Comparison of ENCODE assay signal across 9 cellular contexts in the genomic region with DNA sequence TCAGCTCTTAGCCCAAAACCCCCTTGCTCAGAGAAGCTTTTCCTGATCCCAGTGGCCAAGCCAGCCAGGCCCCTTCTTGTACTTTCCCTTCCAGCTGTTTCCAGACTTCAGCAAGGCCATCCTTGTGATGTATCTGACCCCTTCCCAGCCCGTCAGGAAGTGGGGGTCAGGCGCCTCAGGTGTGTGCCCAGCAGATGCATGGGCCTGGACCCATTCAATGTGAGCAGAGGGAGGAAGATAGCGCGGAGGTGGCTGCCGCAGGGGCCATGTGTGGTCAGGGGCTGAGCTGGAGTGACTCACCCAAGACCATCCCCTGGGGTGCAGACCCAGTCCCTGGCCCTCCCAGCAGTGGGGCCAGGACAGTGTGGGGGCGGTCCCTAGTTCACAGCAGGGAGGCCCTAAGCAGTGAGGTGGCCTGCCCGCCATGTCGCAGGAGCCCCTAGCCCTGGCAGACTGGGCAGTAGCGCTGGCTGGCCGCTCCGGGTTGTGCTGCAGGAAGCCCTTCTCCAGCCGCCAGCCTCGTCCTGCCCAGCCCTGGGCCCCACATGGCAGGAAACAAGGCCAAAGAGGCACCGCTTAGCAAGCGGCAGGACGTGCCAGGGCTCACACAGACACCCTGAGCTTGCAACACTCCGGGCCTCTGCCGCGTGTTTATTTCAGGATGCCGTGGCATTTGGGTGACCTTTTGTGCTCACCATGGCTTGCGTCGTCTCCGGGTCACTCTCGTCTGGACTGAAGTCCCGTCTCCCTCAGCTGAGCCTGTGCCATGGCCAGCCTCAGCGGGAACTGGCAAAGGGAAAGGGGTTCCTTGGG. TPM values are rescaled to one million over a fixed set of nuclear protein-coding genes. Genes with fewer than 3 reads are reported as not detected.
DNase-seq lines count a peak whose midpoint lies in the region; ATAC-seq, FAIRE-seq and TF ChIP-seq lines count a peak whose summit lies in the region.
"Had no signal": no experiment of that assay in that cellular context is flagged by ENCODE, and none has a peak within 500 bp of the region (broad histone marks: within the 10 kb centered on the region; RNA-seq: fewer than 3 reads in every experiment).

No MANE protein-coding gene starts in this region.

- WGBS in H1 (ENCODE audit: extremely low coverage in 1 of 2, insufficient coverage in 1 of 2, insufficient read length in 1 of 2, insufficient replicate concordance in 2 of 2, low coverage in 1 of 2, low lambda C conversion rate in 2 of 2, missing lambda C conversion rate in 1 of 2), 2 experiments = 94% methylated on average over 26 of the region's 26 CpGs; no CpG with 5 or more reads in 1 of the 2 experiments
- WGBS in lung, 2 donors = 29 to 33% methylated on average over 25 to 26 of the region's 26 CpGs

- H4K20me1 ChIP-seq in H1 (replicated peaks in 1 of 2; ENCODE audit: control insufficient read depth in 1 of 2, insufficient read depth in 2 of 2, low read length in 2 of 2) = peaks cover 0 to 9% of the 10 kb centered on the region in 2 experiments

- H3K4ac ChIP-seq in H1 (replicated peaks; ENCODE audit: insufficient read length, low read depth, low read length) = no peak overlapping the region

- H3K79me1 ChIP-seq in H1 (ENCODE audit: low read depth, low read length) = no peaks in the 10 kb centered on the region

- TF ChIP-seq CTCF in H1 (IDR thresholded peaks at IDR 0.05; ENCODE audit: control extremely low read depth in 1 of 3, insufficient read depth in 1 of 3, low read depth in 1 of 3, low read length in 3 of 3) = no peak
- no peak for TF ChIP-seq CTCF in lung (IDR thresholded peaks at IDR 0.05; ENCODE audit: control extremely low read depth, extremely low read depth)

- no peak overlapping the region for H2BK120ac ChIP-seq in H1 (replicated peaks; ENCODE audit: low read depth, low read length)

- CTCF ChIA-PET in H1 (lab: Charles Lee; ENCODE audit: partially characterized antibody) = interaction anchor here (0.7 to 4.6 kb wide), 4 partner anchors 10 to 1045 kb away, joined by 3 to 18 read pairs (median 6); a partner anchor contains a TSS

- POLR2A ChIA-PET in H1 (lab: Charles Lee; ENCODE audit: partially characterized antibody) = interaction anchor here (0.7 to 2.1 kb wide), 4 partner anchors 9 to 53 kb away, joined by 3 to 6 read pairs (median 4); no protein-coding TSS in a partner anchor

- no peak overlapping the region for H4K5ac ChIP-seq in H1 (ENCODE audit: insufficient read length, low read depth, low read length)

- H4K8ac ChIP-seq in H1 (ENCODE audit: extremely low read depth, insufficient read depth, low read length) = peak overlapping the region; percentile 68; the same call in 1 of the 2 replicates

- no peak overlapping the region for H3K4me2 ChIP-seq in H1 (ENCODE audit: insufficient read depth in 1 of 2, low read depth in 2 of 2, low read length in 2 of 2)

- no peak overlapping the region for H4K91ac ChIP-seq in H1 (replicated peaks; ENCODE audit: insufficient read length, low read length)

- no peak for TF ChIP-seq RAD21 in H1 (IDR thresholded peaks at IDR 0.05 in 1 of 2, conservative IDR thresholded peaks at IDR 0.05 in 1 of 2; ENCODE audit: low read depth in 2 of 2, low read length in 2 of 2)

- H3K14ac ChIP-seq in H1 (ENCODE audit: insufficient read length) = no peak overlapping the region

- ATAC-seq in lung (ENCODE audit: insufficient read depth, low FRiP score) (peak; percentile 76), GM18909 (IDR thresholded peaks at IDR 0.05; ENCODE audit: poor library complexity, unreplicated experiment) (no peak), HG02588 (IDR thresholded peaks at IDR 0.05; ENCODE audit: unreplicated experiment) (no peak)

- TF ChIP-seq EP300 in H1 (IDR thresholded peaks at IDR 0.05; ENCODE audit: borderline replicate concordance in 1 of 2, low read depth in 2 of 2, low read length in 2 of 2) = no peak

- H3K56ac ChIP-seq in H1 (replicated peaks; ENCODE audit: insufficient read length, low read depth, low read length) = no peak overlapping the region

- H3K9ac ChIP-seq in H1 (replicated peaks in 1 of 4; ENCODE audit: extremely low read depth in 1 of 4, low read depth in 3 of 4, low read length in 3 of 4) = no peak overlapping the region; a peak in 1 of 7 replicates

- no peaks in the 10 kb centered on the region for H3K23me2 ChIP-seq in H1 (ENCODE audit: low read depth, low read length)

- no peak overlapping the region for H2BK20ac ChIP-seq in H1 (ENCODE audit: low read length)

- TF ChIP-seq POLR2A in H1 (IDR thresholded peaks at IDR 0.05; ENCODE audit: control extremely low read depth in 1 of 2, low read depth in 2 of 2, low read length in 2 of 2) = no peak

- no peak overlapping the region for H2BK15ac ChIP-seq in H1 (ENCODE audit: low read length)

- H2BK5ac ChIP-seq in H1 (ENCODE audit: low read depth, low read length) = no peak overlapping the region

- H3K9me3 ChIP-seq in H1 (ENCODE audit: insufficient read depth in 2 of 2, low read depth in 1 of 2, low read length in 1 of 2) (no peaks in the 10 kb centered on the region), lung (ENCODE audit: control insufficient read depth in 2 of 2, insufficient read depth in 1 of 2, low read length in 1 of 2) (no peaks in the 10 kb centered on the region)

- H3K4me1 ChIP-seq in H1 (replicated peaks in 1 of 4; ENCODE audit: control insufficient read depth in 3 of 4, insufficient read depth in 4 of 4, low read length in 3 of 4) = no peaks in the 10 kb centered on the region; a peak in 2 of 7 replicates
- H3K4me1 ChIP-seq in lung (ENCODE audit: control insufficient read depth in 2 of 2, insufficient read depth in 2 of 2, low read length in 2 of 2) = peaks cover 0 to 19% of the 10 kb centered on the region in 2 donors

- no peak overlapping the region for H3K4me3 ChIP-seq in H1 (ENCODE audit: extremely low read depth in 1 of 4, insufficient read depth in 2 of 4, low read depth in 3 of 4, low read length in 4 of 4)
- no peak overlapping the region for H3K4me3 ChIP-seq in lung

- H2BK12ac ChIP-seq in H1 (ENCODE audit: low read depth, low read length) = no peak overlapping the region

- no peak overlapping the region for H3K18ac ChIP-seq in H1 (ENCODE audit: extremely low read depth, low read length)

- H3K27ac ChIP-seq in H1 (ENCODE audit: low read depth, low read length) (no peak overlapping the region), lung (ENCODE audit: low read depth in 1 of 2, low read length in 1 of 2) (peak overlapping the region; percentile 78 to 95), temporal lobe (ENCODE audit: low read depth, low read length) (peak overlapping the region; percentile 79)

- no peak overlapping the region for H2AK5ac ChIP-seq in H1 (ENCODE audit: low read depth, low read length)

- H3K79me2 ChIP-seq in H1 (ENCODE audit: control insufficient read depth in 1 of 2, insufficient read depth in 2 of 2, low read length in 2 of 2) = no peaks in the 10 kb centered on the region

- peak; percentile 33 for DNase-seq in NOMO-1 treated with dmso at 0.1 percent for 144 hours (lab: John Stamatoyannopoulos, UW; ENCODE audit: unreplicated experiment)
- DNase-seq in H1 (ENCODE audit: low read depth in 1 of 2, low spot score in 2 of 2) = no peak
- DNase-seq in lung (ENCODE audit: low spot score) = peak; percentile 75
- DNase-seq in NCI-H510A (lab: John Stamatoyannopoulos, UW) = no peak
- DNase-seq in GM19238 (ENCODE audit: insufficient read length, low spot score) = no peak
- DNase-seq: activated naive CD4-positive, alpha-beta T cell treated with anti-CD3 and anti-CD28 coated beads, Interleukin-2, amount 50 U/mL, for 16 hours had no signal

- no peak overlapping the region for H2AFZ ChIP-seq in H1 (ENCODE audit: low read length)

- H3K36me3 ChIP-seq in H1 (ENCODE audit: control insufficient read depth in 2 of 4, insufficient read depth in 4 of 4, low read length in 3 of 4) (peaks cover 0 to 4% (median 0%) of the 10 kb centered on the region in 4 experiments; a peak in 1 of 8 replicates), lung (ENCODE audit: control insufficient read depth in 2 of 2, insufficient read depth in 2 of 2, low read length in 2 of 2) (no peaks in the 10 kb centered on the region)

- no peak for FAIRE-seq in H1 (lab: Jason Lieb, UNC)

- no peak overlapping the region for H3K23ac ChIP-seq in H1 (ENCODE audit: insufficient read length)

- H3K27me3 ChIP-seq in H1 (replicated peaks in 1 of 4; ENCODE audit: control insufficient read depth in 3 of 4, extremely low read depth in 1 of 4, insufficient read depth in 3 of 4, low read length in 3 of 4) (peaks cover 0 to 5% (median 0%) of the 10 kb centered on the region in 4 experiments; a peak in 2 of 7 replicates), lung (ENCODE audit: control insufficient read depth, insufficient read depth) (no peaks in the 10 kb centered on the region)

RNA-seq across cellular contexts. Expression of a gene that starts 12.0 kb away (rescaled TPM):
- total RNA-seq in H1 (2021; fragmentation: NEBNext Ultra II Directional; extraction: Animal tissue kit (Norgen Biotek cat#: 25700)) = 7.9 and 8.9 TPM in 2 replicates
- polyA plus RNA-seq in H1 (2011; rRNA removed) (7.1 and 9.4 TPM in 2 replicates), lung (1 to 10 TPM; 5.3 to 6.1 TPM)
- polyA plus RNA-seq in H1 (2011; cell fraction: cytosol; rRNA removed) = 12.8 TPM
- 43.4 TPM for polyA plus RNA-seq in H1 (2011; cell fraction: nucleus; rRNA removed)
- 8.2 to 15.0 TPM (median 11.8 TPM) in 4 replicates for polyA plus RNA-seq in H1 (2012, experiment 1 of 2)
- polyA plus RNA-seq in H1 (2012, experiment 2 of 2) = 9.8 TPM
- 6.2 TPM for polyA plus RNA-seq in H1 (2013, experiment 1 of 2)
- polyA plus RNA-seq in H1 (2013, experiment 2 of 2) = 5.8 TPM
- polyA minus RNA-seq in H1 (2011; rRNA and poly(A)+ RNA removed) = 3.2 and 7.1 TPM in 2 replicates
- polyA minus RNA-seq in H1 (2011; cell fraction: cytosol; rRNA and poly(A)+ RNA removed) = 2.6 TPM
- 11.0 TPM for polyA minus RNA-seq in H1 (2011; cell fraction: nucleus; rRNA and poly(A)+ RNA removed)
- total RNA-seq in lung (1 to 10 TPM; 8.0 to 9.3 TPM), temporal lobe (2.0 TPM)

RNA-seq across cellular contexts. Expression of a gene that starts 16.9 kb away (rescaled TPM):
- total RNA-seq in H1 (2021; fragmentation: NEBNext Ultra II Directional; extraction: Animal tissue kit (Norgen Biotek cat#: 25700)) = 123 and 135 TPM in 2 replicates
- polyA plus RNA-seq in H1 (2011; rRNA removed) = 517 and 589 TPM in 2 replicates
- polyA plus RNA-seq in H1 (2011; cell fraction: cytosol; rRNA removed) = 330 TPM
- polyA plus RNA-seq in H1 (2011; cell fraction: nucleus; rRNA removed) = 307 TPM
- 85.5 to 181 TPM (median 172 TPM) in 4 replicates for polyA plus RNA-seq in H1 (2012, experiment 1 of 2)
- polyA plus RNA-seq in H1 (2012, experiment 2 of 2) = 271 TPM
- polyA plus RNA-seq in H1 (2013, experiment 1 of 2) = 207 TPM
- polyA plus RNA-seq in H1 (2013, experiment 2 of 2) = 187 TPM
- 23.9 and 34.6 TPM in 2 replicates for polyA minus RNA-seq in H1 (2011; rRNA and poly(A)+ RNA removed)
- polyA minus RNA-seq in H1 (2011; cell fraction: cytosol; rRNA and poly(A)+ RNA removed) = 70.6 TPM
- 52.2 TPM for polyA minus RNA-seq in H1 (2011; cell fraction: nucleus; rRNA and poly(A)+ RNA removed)
- total RNA-seq in lung = 10 to 100 TPM; 67.5 to 91.8 TPM
- polyA plus RNA-seq in lung = 100 to 1,000 TPM; 164 to 212 TPM
- total RNA-seq in temporal lobe = 15.0 TPM

RNA-seq across cellular contexts. Expression of a gene that starts 46.6 kb away (rescaled TPM):
- 54.0 and 59.5 TPM in 2 replicates for total RNA-seq in H1 (2021; fragmentation: NEBNext Ultra II Directional; extraction: Animal tissue kit (Norgen Biotek cat#: 25700))
- polyA plus RNA-seq in H1 (2011; rRNA removed) (29.1 and 42.3 TPM in 2 replicates), lung (100 to 1,000 TPM in 1 of 2 donors, 10 to 100 TPM in 1; 49.4 to 107 TPM)
- polyA plus RNA-seq in H1 (2011; cell fraction: cytosol; rRNA removed) = 28.5 TPM
- 143 TPM for polyA plus RNA-seq in H1 (2011; cell fraction: nucleus; rRNA removed)
- polyA plus RNA-seq in H1 (2012, experiment 1 of 2) = 27.3 to 49.9 TPM (median 47.0 TPM) in 4 replicates
- 33.6 TPM for polyA plus RNA-seq in H1 (2012, experiment 2 of 2)
- 36.0 TPM for polyA plus RNA-seq in H1 (2013, experiment 1 of 2)
- 32.6 TPM for polyA plus RNA-seq in H1 (2013, experiment 2 of 2)
- polyA minus RNA-seq in H1 (2011; rRNA and poly(A)+ RNA removed) = 12.8 and 15.1 TPM in 2 replicates
- polyA minus RNA-seq in H1 (2011; cell fraction: cytosol; rRNA and poly(A)+ RNA removed) = 22.1 TPM
- polyA minus RNA-seq in H1 (2011; cell fraction: nucleus; rRNA and poly(A)+ RNA removed) = 27.8 TPM
- total RNA-seq in lung (100 to 1,000 TPM in 1 of 2 donors, 10 to 100 TPM in 1; 46.1 to 119 TPM), temporal lobe (15.0 TPM)

RNA-seq across cellular contexts. Expression of a gene that starts 59.5 kb away (rescaled TPM):
- total RNA-seq in H1 (2021; fragmentation: NEBNext Ultra II Directional; extraction: Animal tissue kit (Norgen Biotek cat#: 25700)) = 62.1 and 71.5 TPM in 2 replicates
- 68.1 and 89.8 TPM in 2 replicates for polyA plus RNA-seq in H1 (2011; rRNA removed)
- 86.7 TPM for polyA plus RNA-seq in H1 (2011; cell fraction: cytosol; rRNA removed)
- polyA plus RNA-seq in H1 (2011; cell fraction: nucleus; rRNA removed) = 135 TPM
- 53.7 to 73.1 TPM (median 68.0 TPM) in 4 replicates for polyA plus RNA-seq in H1 (2012, experiment 1 of 2)
- polyA plus RNA-seq in H1 (2012, experiment 2 of 2) = 53.5 TPM
- polyA plus RNA-seq in H1 (2013, experiment 1 of 2) = 44.6 TPM
- polyA plus RNA-seq in H1 (2013, experiment 2 of 2) = 45.6 TPM
- 43.3 and 54.9 TPM in 2 replicates for polyA minus RNA-seq in H1 (2011; rRNA and poly(A)+ RNA removed)
- 46.9 TPM for polyA minus RNA-seq in H1 (2011; cell fraction: cytosol; rRNA and poly(A)+ RNA removed)
- 28.2 TPM for polyA minus RNA-seq in H1 (2011; cell fraction: nucleus; rRNA and poly(A)+ RNA removed)
- 100 to 1,000 TPM; 161 to 224 TPM for total RNA-seq in lung
- 100 to 1,000 TPM; 142 to 159 TPM for polyA plus RNA-seq in lung
- total RNA-seq in temporal lobe = 83.1 TPM

Comparison
In these comparisons a context has a peak if more than half of its experiments do, and no peak if none do; other contexts are left out.
1. DNase-seq: peak in NOMO-1 treated with dmso at 0.1 percent for 144 hours (single experiment) and lung (single experiment); none in H1 (0 of 2), NCI-H510A (single experiment) and GM19238 (single experiment).